In genomic region chr5:42250-42649, GRCh38 we compare ENCODE assay signal across 15 cellular contexts. TPM values are rescaled to one million over a fixed set of nuclear protein-coding genes. Genes with fewer than 3 reads are reported as not detected.
DNase-seq lines count a peak whose midpoint lies in the region; ATAC-seq, FAIRE-seq and TF ChIP-seq lines count a peak whose summit lies in the region.
"Had no signal": no experiment of that assay in that cellular context is flagged by ENCODE, and none has a peak within 500 bp of the region (broad histone marks: within the 10 kb centered on the region; RNA-seq: fewer than 3 reads in every experiment).

No MANE protein-coding gene starts in this region.

- no peaks in the 10 kb centered on the region for H3K9me2 ChIP-seq in HCT116 (ENCODE audit: insufficient read depth)

- no peaks in the 10 kb centered on the region for H3K79me2 ChIP-seq in HCT116 (ENCODE audit: insufficient read depth, low read length)

- H3K27ac ChIP-seq in HCT116 (ENCODE audit: low read depth, low read length), result no peak overlapping the region
- H3K27ac ChIP-seq: BLaER1, thoracic aorta had no signal

- no peak for FAIRE-seq in GM12892 (lab: Jason Lieb, UNC)

- H3K4me3 ChIP-seq in HCT116 (replicated peaks in 1 of 2; ENCODE audit: low read depth in 1 of 2, low read length in 2 of 2), result no peak overlapping the region
- H3K4me3 ChIP-seq in adipocyte (ENCODE audit: low read length), result no peak overlapping the region
- H3K4me3 ChIP-seq: BLaER1, thoracic aorta had no signal

- peak; percentile 41 to 64 (median 57); a peak in 5 of 6 replicates for TF ChIP-seq CTCF in HCT116 (IDR thresholded peaks at IDR 0.05 in 2 of 3, conservative IDR thresholded peaks at IDR 0.05 in 1 of 3; ENCODE audit: borderline replicate concordance in 1 of 3, insufficient read depth in 1 of 3, low read depth in 2 of 3, low read length in 2 of 3)

- DNase-seq in 8988T (peak; percentile 27), HCT116 (ENCODE audit: low read depth, low spot score) (no peak), adipocyte (ENCODE audit: low read depth) (peak; percentile 73), iPS-NIHi11 (ENCODE audit: low spot score) (peak; percentile 52), KG1 (lab: John Stamatoyannopoulos, UW) (no peak), GM12892 (ENCODE audit: insufficient read length) (no peak), NCI-H2107 (lab: John Stamatoyannopoulos, UW) (no peak)
- DNase-seq: Kasumi-1; SHP77 treated with DMSO at 0.1 percent for 48 hours; stimulated activated CD4-positive, alpha-beta T cell treated with anti-CD3 and anti-CD28 coated beads, Interleukin-4, amount 100 ng/mL, for 1 hour had no signal

- H3K4me2 ChIP-seq in HCT116 (ENCODE audit: low read length), result no peak overlapping the region
- H3K4me2 ChIP-seq: BLaER1 had no signal

- H3K27me3 ChIP-seq in HCT116 (ENCODE audit: insufficient read depth, low read length) (peaks cover 16% of the 10 kb centered on the region; the same call in 1 of the 2 replicates), adipocyte (replicated peaks; ENCODE audit: control insufficient read depth, insufficient read depth, low read length) (peaks cover 62% of the 10 kb centered on the region)
- H3K27me3 ChIP-seq: BLaER1 had no signal

- H3K9me3 ChIP-seq in HCT116 (ENCODE audit: control insufficient read depth in 1 of 2, insufficient read depth in 1 of 2, low read depth in 1 of 2, low read length in 2 of 2), result no peaks in the 10 kb centered on the region
- H3K9me3 ChIP-seq in adipocyte (ENCODE audit: control insufficient read depth, low read length), result no peaks in the 10 kb centered on the region
- H3K9me3 ChIP-seq: BLaER1, thoracic aorta had no signal

- RAD21 ChIA-PET in HCT116 (lab: Charles Lee; ENCODE audit: low non-redundant PET in 1 of 2, low total read pairs in 2 of 2, uncharacterized antibody in 2 of 2, unreplicated experiment in 2 of 2), result no interaction called here

- no peak for TF ChIP-seq POLR2A in HCT116 (IDR thresholded peaks at IDR 0.05; ENCODE audit: borderline replicate concordance, extremely low read depth, insufficient read depth, insufficient read length)
- TF ChIP-seq POLR2A in GM12892 (IDR thresholded peaks at IDR 0.05; ENCODE audit: low read depth, low read length), result no peak

- peak; percentile 74 for TF ChIP-seq RAD21 in HCT116 (IDR thresholded peaks at IDR 0.05; ENCODE audit: low read depth)

- CTCF ChIA-PET in HCT116 (lab: Charles Lee), result no interaction called here

- H3K36me3 ChIP-seq in HCT116 (ENCODE audit: control insufficient read depth in 1 of 2, insufficient read depth in 2 of 2, low read length in 2 of 2) (no peaks in the 10 kb centered on the region), adipocyte (ENCODE audit: control insufficient read depth, insufficient read depth, low read length, severe bottlenecking) (no peaks in the 10 kb centered on the region)
- H3K36me3 ChIP-seq: BLaER1, thoracic aorta had no signal

- POLR2A ChIA-PET in HCT116 (lab: Charles Lee), result no interaction called here

- BruUV-seq in HCT116 (replicated peaks; lab: Mats Ljungman, UMichigan), result no TSS peak

- H3K9ac ChIP-seq in HCT116 (ENCODE audit: low read length) (no peak overlapping the region), adipocyte (ENCODE audit: low read length) (no peak overlapping the region)
- H3K9ac ChIP-seq: BLaER1 had no signal

- intact Hi-C loops in HCT116 (cut with micrococcal nuclease), result no loop called here

- H4K20me1 ChIP-seq in HCT116 (ENCODE audit: insufficient read depth), result no peaks in the 10 kb centered on the region
- H4K20me1 ChIP-seq: BLaER1 had no signal

- H3K4me1 ChIP-seq in HCT116 (ENCODE audit: control insufficient read depth in 1 of 2, insufficient read depth in 2 of 2, low read length in 2 of 2) (peaks cover 1 to 4% of the 10 kb centered on the region in 2 experiments; a peak in 3 of 4 replicates), adipocyte (ENCODE audit: control insufficient read depth, insufficient read depth, low read length) (no peaks in the 10 kb centered on the region)
- H3K4me1 ChIP-seq: BLaER1 had no signal

- peak; percentile 97 for ATAC-seq in HCT116
- ATAC-seq in HG03460 (IDR thresholded peaks at IDR 0.05; ENCODE audit: unreplicated experiment), result no peak

- H2AFZ ChIP-seq in HCT116 (ENCODE audit: low read depth, low read length, poor library complexity, severe bottlenecking), result no peak overlapping the region

TF ChIP-seq in HCT116, 20 proteins besides CTCF, POLR2A, EP300 and RAD21:
- TF ChIP-seq ZBTB33 (IDR thresholded peaks at IDR 0.05; ENCODE audit: extremely low read depth, insufficient replicate concordance, low read length) (no peak), ELF1 (IDR thresholded peaks at IDR 0.05; ENCODE audit: borderline replicate concordance, low read depth) (no peak), TCF7L2 (IDR thresholded peaks at IDR 0.05; ENCODE audit: borderline replicate concordance, extremely low read depth, insufficient read depth, insufficient read length) (no peak), CBX3 (IDR thresholded peaks at IDR 0.05; ENCODE audit: low read depth) (no peak), ATF3 (IDR thresholded peaks at IDR 0.05) (no peak), EZH2phosphoT487 (IDR thresholded peaks at IDR 0.05; ENCODE audit: borderline replicate concordance) (no peak), ZFX (IDR thresholded peaks at IDR 0.05) (no peak), POLR2AphosphoS5 (IDR thresholded peaks at IDR 0.05; ENCODE audit: low read depth, low read length) (no peak), JUND (IDR thresholded peaks at IDR 0.05) (no peak), SRF (IDR thresholded peaks at IDR 0.05; ENCODE audit: low read depth) (no peak), EGR1 (IDR thresholded peaks at IDR 0.05; ENCODE audit: low read depth) (no peak), SP1 (IDR thresholded peaks at IDR 0.05; ENCODE audit: low read depth) (no peak)
- TF ChIP-seq, protein P1, sequence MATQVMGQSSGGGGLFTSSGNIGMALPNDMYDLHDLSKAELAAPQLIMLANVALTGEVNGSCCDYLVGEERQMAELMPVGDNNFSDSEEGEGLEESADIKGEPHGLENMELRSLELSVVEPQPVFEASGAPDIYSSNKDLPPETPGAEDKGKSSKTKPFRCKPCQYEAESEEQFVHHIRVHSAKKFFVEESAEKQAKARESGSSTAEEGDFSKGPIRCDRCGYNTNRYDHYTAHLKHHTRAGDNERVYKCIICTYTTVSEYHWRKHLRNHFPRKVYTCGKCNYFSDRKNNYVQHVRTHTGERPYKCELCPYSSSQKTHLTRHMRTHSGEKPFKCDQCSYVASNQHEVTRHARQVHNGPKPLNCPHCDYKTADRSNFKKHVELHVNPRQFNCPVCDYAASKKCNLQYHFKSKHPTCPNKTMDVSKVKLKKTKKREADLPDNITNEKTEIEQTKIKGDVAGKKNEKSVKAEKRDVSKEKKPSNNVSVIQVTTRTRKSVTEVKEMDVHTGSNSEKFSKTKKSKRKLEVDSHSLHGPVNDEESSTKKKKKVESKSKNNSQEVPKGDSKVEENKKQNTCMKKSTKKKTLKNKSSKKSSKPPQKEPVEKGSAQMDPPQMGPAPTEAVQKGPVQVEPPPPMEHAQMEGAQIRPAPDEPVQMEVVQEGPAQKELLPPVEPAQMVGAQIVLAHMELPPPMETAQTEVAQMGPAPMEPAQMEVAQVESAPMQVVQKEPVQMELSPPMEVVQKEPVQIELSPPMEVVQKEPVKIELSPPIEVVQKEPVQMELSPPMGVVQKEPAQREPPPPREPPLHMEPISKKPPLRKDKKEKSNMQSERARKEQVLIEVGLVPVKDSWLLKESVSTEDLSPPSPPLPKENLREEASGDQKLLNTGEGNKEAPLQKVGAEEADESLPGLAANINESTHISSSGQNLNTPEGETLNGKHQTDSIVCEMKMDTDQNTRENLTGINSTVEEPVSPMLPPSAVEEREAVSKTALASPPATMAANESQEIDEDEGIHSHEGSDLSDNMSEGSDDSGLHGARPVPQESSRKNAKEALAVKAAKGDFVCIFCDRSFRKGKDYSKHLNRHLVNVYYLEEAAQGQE (IDR thresholded peaks at IDR 0.05; ENCODE audit: low read depth), result no peak
TF ChIP-seq in HCT116: peak in this region for 0.

RNA-seq across cellular contexts. Expression of gene PLEKHG4B, which starts 49.7 kb away (rescaled TPM):
- total RNA-seq in HCT116 (2021; ENCODE audit: unreplicated experiment), result 0.02 TPM
- polyA plus RNA-seq in HCT116 (2012), result 0.05 and 0.07 TPM in 2 replicates
- not detected for polyA plus RNA-seq in GM12892 (2012; ENCODE audit: missing spikeins)
- total RNA-seq: dermis microvascular lymphatic vessel endothelial cell, mesenteric fat pad had no signal

Comparison
In these comparisons a context has a peak if more than half of its experiments do, and no peak if none do; other contexts are left out.
1. DNase-seq: peak in 8988T (single experiment), adipocyte (single experiment) and iPS-NIHi11 (single experiment); none in HCT116 (single experiment), KG1 (single experiment), GM12892 (single experiment) and NCI-H2107 (single experiment).